In the genomic region with DNA sequence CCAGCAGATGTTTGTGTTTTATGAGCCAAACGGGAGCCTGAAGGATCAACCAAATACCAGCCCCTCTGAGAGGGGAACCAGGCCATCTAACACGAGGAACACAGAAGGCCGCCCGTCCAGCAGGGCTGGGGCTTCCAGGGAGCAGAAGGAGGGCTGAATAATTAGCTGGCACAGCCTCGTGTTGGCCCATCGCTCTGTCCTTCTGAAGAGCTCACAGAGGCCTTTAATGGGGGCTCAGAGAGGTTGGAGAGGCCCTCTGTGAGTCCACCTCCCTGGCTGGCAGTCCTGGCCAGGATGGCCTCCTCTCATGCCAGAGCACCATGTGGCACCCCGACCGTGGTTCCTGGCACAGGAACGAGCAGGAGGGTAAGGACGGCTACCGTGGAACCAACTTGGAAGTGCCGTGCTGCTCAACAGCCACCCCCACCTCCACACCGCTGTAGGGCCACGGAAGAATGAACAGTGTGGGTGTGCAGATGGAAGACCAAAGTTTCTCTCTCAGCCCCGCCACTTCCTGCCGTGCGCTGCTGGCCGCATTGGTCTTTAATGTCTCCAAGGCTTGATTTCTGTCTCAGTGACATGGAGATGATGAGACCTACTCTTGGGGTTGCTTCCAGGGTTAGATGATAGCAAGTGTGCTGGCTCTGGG, we compare ENCODE assay signal across 1 cellular context.
TF ChIP-seq lines count a peak whose summit lies in the region.

No MANE protein-coding gene starts in this region.

TF ChIP-seq in SK-N-SH treated with all-trans-retinoic acid at 6 μM for 48 hours, 23 proteins besides CTCF, POLR2A, EP300 and RAD21 (continued from another document):
- TF ChIP-seq TSHZ2 (CRISPR knock-in tag; IDR thresholded peaks at IDR 0.05), result no peak
- TF ChIP-seq ZFP3 (CRISPR knock-in tag; IDR thresholded peaks at IDR 0.05), result no peak
- TF ChIP-seq POU6F1 (CRISPR knock-in tag; IDR thresholded peaks at IDR 0.05; ENCODE audit: borderline replicate concordance, low read depth), result no peak
- no peak for TF ChIP-seq CSRNP3 (CRISPR knock-in tag; IDR thresholded peaks at IDR 0.05)
- no peak for TF ChIP-seq OSR1 (CRISPR knock-in tag; IDR thresholded peaks at IDR 0.05)
- no peak for TF ChIP-seq SNAI2 (CRISPR knock-in tag; IDR thresholded peaks at IDR 0.05)
- no peak for TF ChIP-seq RARB (CRISPR knock-in tag; IDR thresholded peaks at IDR 0.05)
- no peak for TF ChIP-seq ZC3H10 (CRISPR knock-in tag; IDR thresholded peaks at IDR 0.05)
- TF ChIP-seq GLIS3 (CRISPR knock-in tag; IDR thresholded peaks at IDR 0.05), result no peak
- no peak for TF ChIP-seq ESRRG (CRISPR knock-in tag; IDR thresholded peaks at IDR 0.05)
